Comparison of ENCODE assay signal across 8 cellular contexts in genomic region chr11:2269601-2270321, GRCh38. TPM values are rescaled to one million over a fixed set of nuclear protein-coding genes. Genes with fewer than 3 reads are reported as not detected.
A peak's percentile ranks its signal among the peaks of the same experiment; 100 is the strongest.
DNase-seq lines count a peak whose midpoint lies in the region; ATAC-seq, FAIRE-seq and TF ChIP-seq lines count a peak whose summit lies in the region.

No MANE protein-coding gene starts in this region.

- FAIRE-seq in kidney (lab: Jason Lieb, UNC): no peak

- H2AFZ ChIP-seq in GM23248: peak overlapping the region; percentile 65; the same call in 1 of the 2 replicates

- no peak for TF ChIP-seq POLR2A in Peyer's patch (IDR thresholded peaks at IDR 0.05)

- no peaks in the 10 kb centered on the region for H3K9me2 ChIP-seq in GM23248 (ENCODE audit: insufficient read depth)

- no peaks in the 10 kb centered on the region for H3K79me2 ChIP-seq in GM23248 (ENCODE audit: insufficient read depth)

- peak overlapping the region; percentile 67 for H3K4me3 Mint-ChIP-seq in central memory CD8-positive, alpha-beta T cell

- H3K9me3 ChIP-seq in GM23248 (ENCODE audit: low read depth) (no peaks in the 10 kb centered on the region), Peyer's patch (no peaks in the 10 kb centered on the region), kidney (ENCODE audit: control insufficient read depth in 1 of 2, low read length in 2 of 2) (no peaks in the 10 kb centered on the region)

- peak; percentile 56 for ATAC-seq in central memory CD8-positive, alpha-beta T cell (replicated peaks; ENCODE audit: extremely low read depth, poor library complexity, severe bottlenecking)
- no peak for ATAC-seq in HG03045 (IDR thresholded peaks at IDR 0.05; ENCODE audit: unreplicated experiment)
- ATAC-seq in HG03097 (IDR thresholded peaks at IDR 0.05; ENCODE audit: low FRiP score, unreplicated experiment): no peak

- DNase-seq in GM23248 (peak; percentile 63), Peyer's patch (peak; percentile 22 to 79 (median 77)), kidney (peak; percentile 88), NCI-H187 treated with DMSO at 0.1 percent for 48 hours (lab: John Stamatoyannopoulos, UW) (no peak)
- DNase-seq in central memory CD8-positive, alpha-beta T cell (ENCODE audit: low spot score in 2 of 2): no peak
- peak; percentile 21 for DNase-seq in stimulated activated CD8-positive, alpha-beta memory T cell treated with anti-CD3 and anti-CD28 coated beads, Interleukin-12 subunit alpha, Interleukin-12 subunit beta, amount 100 ng/mL, for 4 hours (ENCODE audit: low read depth)

- peaks cover 25% of the 10 kb centered on the region for H3K4me1 Mint-ChIP-seq in central memory CD8-positive, alpha-beta T cell

- H3K27me3 ChIP-seq in GM23248 (replicated peaks; ENCODE audit: insufficient read depth) (peaks cover 48% of the 10 kb centered on the region), Peyer's patch (peaks cover 0 to 16% of the 10 kb centered on the region in 2 donors)

- no peak overlapping the region for H3K27ac ChIP-seq in GM23248
- peak overlapping the region; percentile 54 to 86 (median 66) for H3K27ac ChIP-seq in Peyer's patch
- H3K27ac ChIP-seq in kidney (ENCODE audit: low read depth in 2 of 2, low read length in 2 of 2): no peak overlapping the region

- H3K36me3 Mint-ChIP-seq in central memory CD8-positive, alpha-beta T cell (ENCODE audit: insufficient read depth): peaks cover 4% of the 10 kb centered on the region

- no peaks in the 10 kb centered on the region for H3K36me3 ChIP-seq in GM23248 (ENCODE audit: low read depth)
- H3K36me3 ChIP-seq in Peyer's patch: no peaks in the 10 kb centered on the region
- no peaks in the 10 kb centered on the region for H3K36me3 ChIP-seq in kidney (ENCODE audit: control insufficient read depth in 1 of 2, insufficient read depth in 2 of 2, low read length in 2 of 2)

- H3F3A ChIP-seq in GM23248 (ENCODE audit: insufficient read depth): no peaks in the 10 kb centered on the region

- no peak overlapping the region for H3K27ac Mint-ChIP-seq in central memory CD8-positive, alpha-beta T cell (ENCODE audit: low read depth)

- WGBS in GM23248 (ENCODE audit: low coverage in 1 of 2, low lambda C conversion rate in 2 of 2, missing lambda C conversion rate in 2 of 2), 2 experiments: 2 to 5% methylated on average over 68 to 76 of the region's 104 CpGs

- H4K20me1 ChIP-seq in GM23248 (ENCODE audit: insufficient read depth): no peaks in the 10 kb centered on the region

- no peaks in the 10 kb centered on the region for H3K9me3 Mint-ChIP-seq in central memory CD8-positive, alpha-beta T cell

- no peaks in the 10 kb centered on the region for H3K4me1 ChIP-seq in GM23248 (ENCODE audit: insufficient read depth)
- H3K4me1 ChIP-seq in Peyer's patch: peaks cover 0 to 36% (median 23%) of the 10 kb centered on the region in 4 donors
- H3K4me1 ChIP-seq in kidney (ENCODE audit: control insufficient read depth in 1 of 2, insufficient read depth in 1 of 2, low read depth in 1 of 2, low read length in 2 of 2): peaks cover 0 to 7% of the 10 kb centered on the region in 2 donors

- H3K27me3 Mint-ChIP-seq in central memory CD8-positive, alpha-beta T cell: peaks cover 35% of the 10 kb centered on the region

- in situ Hi-C loops in GM23248 (cut with MboI): no loop called here

- H3K4me3 ChIP-seq in GM23248: no peak overlapping the region; the same call in 1 of the 2 replicates
- peak overlapping the region; percentile 46 to 68 (median 64) for H3K4me3 ChIP-seq in Peyer's patch
- peak overlapping the region in 1 of 2 donors; percentile 41 for H3K4me3 ChIP-seq in kidney (ENCODE audit: low read length in 2 of 2)

- TF ChIP-seq CTCF in Peyer's patch (IDR thresholded peaks at IDR 0.05) (peak in 4 of 6 experiments; percentile 6 to 47 (median 40)), kidney (IDR thresholded peaks at IDR 0.05; ENCODE audit: borderline replicate concordance, extremely low read depth, insufficient read depth) (peak; percentile 21)

- no peak overlapping the region for H3K9ac ChIP-seq in GM23248
- no peak overlapping the region for H3K9ac ChIP-seq in kidney (ENCODE audit: low read length in 2 of 2)

- H3K4me2 ChIP-seq in GM23248 (ENCODE audit: unreplicated experiment): peak overlapping the region; percentile 53

- intact Hi-C loops in kidney (cut with DNase I): no loop called here

RNA-seq across cellular contexts. Expression of gene ASCL2, which starts 0.6 kb away (rescaled TPM):
- total RNA-seq in GM23248 (2014; rRNA removed; shearing (Covaris generic)): not detected in 2 replicates
- polyA plus RNA-seq in GM23248 (2016; fragmentation: Nextera tagmentation; extraction: Ambion mirVana) (not detected in 2 replicates), kidney (ENCODE audit: insufficient read depth, low read depth, low replicate concordance) (1.2 TPM)
- total RNA-seq in Peyer's patch (10 to 100 TPM in 1 of 4 donors, 1 to 10 TPM in 3; 7.5 to 11.9 (median 8.4) TPM), kidney (5.0 TPM)

RNA-seq across cellular contexts. Expression of gene C11orf21, which starts 32.0 kb away (rescaled TPM):
- not detected in 2 replicates for total RNA-seq in GM23248 (2014; rRNA removed; shearing (Covaris generic))
- not detected in 2 replicates for polyA plus RNA-seq in GM23248 (2016; fragmentation: Nextera tagmentation; extraction: Ambion mirVana)
- total RNA-seq in Peyer's patch: 1 to 10 TPM in 3 of 4 donors, not detected in 1; 1.1 to 9.9 (median 1.3) TPM
- 4.9 TPM for total RNA-seq in kidney
- polyA plus RNA-seq in kidney (ENCODE audit: insufficient read depth, low read depth, low replicate concordance): 0.17 TPM

RNA-seq across cellular contexts. Expression of gene TSPAN32, which starts 32.1 kb away (rescaled TPM):
- not detected in 2 replicates for total RNA-seq in GM23248 (2014; rRNA removed; shearing (Covaris generic))
- polyA plus RNA-seq in GM23248 (2016; fragmentation: Nextera tagmentation; extraction: Ambion mirVana): not detected in 2 replicates
- 1 to 10 TPM in 2 of 4 donors, not detected in 2; 1.6 to 1.7 TPM for total RNA-seq in Peyer's patch
- 6.1 TPM for total RNA-seq in kidney
- 0.75 TPM for polyA plus RNA-seq in kidney (ENCODE audit: insufficient read depth, low read depth, low replicate concordance)

Comparison
In these comparisons a context has a peak if more than half of its experiments do, and no peak if none do; other contexts are left out.
1. DNase-seq: peak in GM23248 (single experiment), Peyer's patch (3 of 3), kidney (single experiment) and stimulated activated CD8-positive, alpha-beta memory T cell treated with anti-CD3 and anti-CD28 coated beads, Interleukin-12 subunit alpha, Interleukin-12 subunit beta, amount 100 ng/mL, for 4 hours (single experiment); none in central memory CD8-positive, alpha-beta T cell (0 of 2) and NCI-H187 treated with DMSO at 0.1 percent for 48 hours (single experiment).
2. H3K27ac ChIP-seq: peak in Peyer's patch (4 of 4); none in GM23248 (single experiment) and kidney (0 of 2).